20 cellular contexts compared by ENCODE assay signal in the genomic region with DNA sequence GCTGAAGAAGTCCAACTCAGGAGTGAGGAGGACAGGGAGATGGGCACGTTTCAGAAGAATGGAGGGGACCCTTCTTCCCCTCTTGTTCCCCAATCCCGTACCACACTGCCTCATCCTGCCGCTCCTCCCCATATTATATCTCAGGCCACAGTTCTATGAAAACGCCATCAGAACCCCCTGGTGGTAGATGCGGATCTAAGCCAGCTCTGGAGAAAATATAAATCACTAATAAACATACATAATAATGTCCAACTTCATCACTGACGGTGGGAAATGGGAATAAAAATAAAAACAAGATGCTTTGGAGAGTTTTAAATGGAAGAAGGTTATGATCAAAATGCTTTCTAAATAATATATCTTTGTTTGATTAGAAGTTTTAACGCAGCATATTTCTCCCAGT.
A peak's percentile ranks its signal among the peaks of the same experiment; 100 is the strongest.
DNase-seq lines count a peak whose midpoint lies in the region; ATAC-seq and TF ChIP-seq lines count a peak whose summit lies in the region.
"Had no signal": no experiment of that assay in that cellular context is flagged by ENCODE, and none has a peak within 500 bp of the region (broad histone marks: within the 10 kb centered on the region; RNA-seq: fewer than 3 reads in every experiment).

No MANE protein-coding gene starts in this region.

- H3K9me3 ChIP-seq in A673 (ENCODE audit: low read depth, low read length, poor library complexity, severe bottlenecking), result no peaks in the 10 kb centered on the region
- H3K9me3 ChIP-seq in H9 (ENCODE audit: control insufficient read depth, low read depth, low read length), result no peaks in the 10 kb centered on the region
- H3K9me3 ChIP-seq in Panc1 (ENCODE audit: control insufficient read depth, insufficient read depth, low read depth, low read length), result no peaks in the 10 kb centered on the region
- H3K9me3 ChIP-seq in neural progenitor cell (ENCODE audit: low read depth), result no peaks in the 10 kb centered on the region
- no peaks in the 10 kb centered on the region for H3K9me3 ChIP-seq in upper lobe of left lung
- H3K9me3 ChIP-seq: HAP-1, Peyer's patch had no signal

- no CpG with 5 or more reads among the region's 7 CpGs for WGBS in H9 (ENCODE audit: extremely low coverage, insufficient read length, low lambda C conversion rate)
- 82 to 85% methylated on average over 7 of the region's 7 CpGs for WGBS in upper lobe of left lung, 2 donors

- no peak overlapping the region for H3T11ph ChIP-seq in H9 (ENCODE audit: low read length)

- H3K4me1 ChIP-seq in A673 (ENCODE audit: insufficient read depth, low read length, poor library complexity, severe bottlenecking), result no peaks in the 10 kb centered on the region
- no peaks in the 10 kb centered on the region for H3K4me1 ChIP-seq in H9 (ENCODE audit: insufficient read depth, low read length)
- no peaks in the 10 kb centered on the region for H3K4me1 ChIP-seq in Panc1 (ENCODE audit: control insufficient read depth, insufficient read depth, low read length)
- H3K4me1 ChIP-seq in neural progenitor cell, result peaks cover 4% of the 10 kb centered on the region
- no peaks in the 10 kb centered on the region for H3K4me1 ChIP-seq in upper lobe of left lung
- H3K4me1 ChIP-seq: HAP-1, Peyer's patch had no signal

- no peak overlapping the region for H3K4me3 Mint-ChIP-seq in H9
- H3K4me3 Mint-ChIP-seq in neural progenitor cell, result no peak overlapping the region
- no peak overlapping the region for H3K4me3 Mint-ChIP-seq in activated naive CD8-positive, alpha-beta T cell treated with anti-CD3 and anti-CD28 coated beads for 36 hours

- no peak overlapping the region for H3K14ac ChIP-seq in H9 (ENCODE audit: insufficient read depth, low read length)

- H3K27ac ChIP-seq in A673 (ENCODE audit: low read depth, low read length, poor library complexity, severe bottlenecking) (no peak overlapping the region), H9 (ENCODE audit: insufficient read length, low read depth, low read length) (no peak overlapping the region), Panc1 (ENCODE audit: low read length) (no peak overlapping the region), neural progenitor cell (no peak overlapping the region), upper lobe of left lung (no peak overlapping the region)
- H3K27ac ChIP-seq: Peyer's patch had no signal

- no peak overlapping the region for H3K4ac ChIP-seq in H9 (ENCODE audit: low read depth, low read length)

- ATAC-seq in Panc1 (no peak), upper lobe of left lung (ENCODE audit: low FRiP score in 2 of 2) (no peak)
- ATAC-seq: Right ventricle myocardium inferior had no signal

- H3K79me1 ChIP-seq in H9 (ENCODE audit: insufficient read depth, low read depth, low read length, poor library complexity, severe bottlenecking), result no peaks in the 10 kb centered on the region

- no peak overlapping the region for H2BK120ac ChIP-seq in H9 (ENCODE audit: low read depth, low read length, poor library complexity, severe bottlenecking)

- H3K27ac Mint-ChIP-seq in H9 (no peak overlapping the region), neural progenitor cell (no peak overlapping the region)
- H3K27ac Mint-ChIP-seq in activated naive CD8-positive, alpha-beta T cell treated with anti-CD3 and anti-CD28 coated beads for 36 hours, result no peak overlapping the region

- H3K4me1 Mint-ChIP-seq in H9 (no peaks in the 10 kb centered on the region), neural progenitor cell (peaks cover 3% of the 10 kb centered on the region)
- no peaks in the 10 kb centered on the region for H3K4me1 Mint-ChIP-seq in activated naive CD8-positive, alpha-beta T cell treated with anti-CD3 and anti-CD28 coated beads for 36 hours

- H3K9ac ChIP-seq in H9 (ENCODE audit: extremely low read depth, insufficient read length, low read length) (no peak overlapping the region), neural progenitor cell (no peak overlapping the region)

- BruUV-seq in A673 (replicated peaks; lab: Mats Ljungman, UMichigan) (no TSS peak), Panc1 (replicated peaks; lab: Mats Ljungman, UMichigan) (no TSS peak)

- in situ Hi-C loops in Panc1 (cut with HindIII; ENCODE audit: low pct_unique_long_range_greater_than_20kb, low sequenced_read_pairs), result no loop called here

- no peak overlapping the region for H4K5ac ChIP-seq in H9 (ENCODE audit: insufficient read length, low read depth, low read length)

- 0 out of 2 replicates have a peak, but pooled peaks have one; percentile 24 for TF ChIP-seq CTCF in A673 (conservative IDR thresholded peaks at IDR 0.05; ENCODE audit: low read depth, low read length)
- TF ChIP-seq CTCF in H9 (conservative IDR thresholded peaks at IDR 0.05), result peak; percentile 36; the same call in 2 of the 3 replicates
- TF ChIP-seq CTCF in Panc1 (IDR thresholded peaks at IDR 0.05), result peak; percentile 23
- peak; percentile 20 for TF ChIP-seq CTCF in neural progenitor cell (IDR thresholded peaks at IDR 0.05)
- TF ChIP-seq CTCF in upper lobe of left lung (IDR thresholded peaks at IDR 0.05), result no peak

- H3K18ac ChIP-seq in H9 (ENCODE audit: insufficient read length, low read depth, low read length), result no peak overlapping the region

- H3K23me2 ChIP-seq in H9 (ENCODE audit: insufficient read length, low read depth, low read length, poor library complexity, severe bottlenecking), result no peaks in the 10 kb centered on the region

- POLR2A ChIA-PET in A673 (lab: Charles Lee; ENCODE audit: low non-redundant PET), result no interaction called here
- POLR2A ChIA-PET in Panc1 (lab: Charles Lee), result no interaction called here

- TF ChIP-seq EP300 in upper lobe of left lung (IDR thresholded peaks at IDR 0.05), result no peak

- H4K8ac ChIP-seq in H9 (replicated peaks; ENCODE audit: insufficient read length, low read depth, low read length), result no peak overlapping the region

- no peak overlapping the region for H2BK12ac ChIP-seq in H9 (ENCODE audit: insufficient read length, low read depth, low read length)

- H2BK20ac ChIP-seq in H9 (ENCODE audit: low read depth, low read length, poor library complexity, severe bottlenecking), result no peak overlapping the region

- peaks cover 12% of the 10 kb centered on the region for H3K27me3 Mint-ChIP-seq in H9 (ENCODE audit: low read depth)
- peaks cover 3% of the 10 kb centered on the region for H3K27me3 Mint-ChIP-seq in neural progenitor cell (ENCODE audit: insufficient read depth, low read depth)
- H3K27me3 Mint-ChIP-seq in activated naive CD8-positive, alpha-beta T cell treated with anti-CD3 and anti-CD28 coated beads for 36 hours, result peaks cover 4% of the 10 kb centered on the region

- H3K36me3 Mint-ChIP-seq in H9 (ENCODE audit: insufficient read depth in 1 of 3, low read depth in 3 of 3) (no peaks in the 10 kb centered on the region), neural progenitor cell (no peaks in the 10 kb centered on the region)
- H3K36me3 Mint-ChIP-seq in activated naive CD8-positive, alpha-beta T cell treated with anti-CD3 and anti-CD28 coated beads for 36 hours, result no peaks in the 10 kb centered on the region

- intact Hi-C loops in A673 (cut with micrococcal nuclease; ENCODE audit: unreplicated experiment), result no loop called here
- intact Hi-C loops in Panc1 (cut with micrococcal nuclease; ENCODE audit: unreplicated experiment), result no loop called here

- CTCF ChIA-PET in A673 (lab: Charles Lee), result no interaction called here
- CTCF ChIA-PET in Panc1 (lab: Charles Lee), result no interaction called here

- TF ChIP-seq POLR2A in upper lobe of left lung (IDR thresholded peaks at IDR 0.05), result no peak

- no peak overlapping the region for H2BK15ac ChIP-seq in H9 (ENCODE audit: low read depth, low read length)

- H3K23ac ChIP-seq in H9 (ENCODE audit: insufficient read length, low read depth, low read length), result no peak overlapping the region

- H3F3A ChIP-seq in neural progenitor cell (ENCODE audit: low read depth), result no peaks in the 10 kb centered on the region

- H3K4me3 ChIP-seq in A673 (ENCODE audit: low read depth, low read length, poor library complexity, severe bottlenecking) (no peak overlapping the region), Panc1 (ENCODE audit: low read depth in 2 of 2, low read length in 2 of 2) (no peak overlapping the region), neural progenitor cell (no peak overlapping the region), upper lobe of left lung (no peak overlapping the region)
- H3K4me3 ChIP-seq: HAP-1, Peyer's patch had no signal

- no peak overlapping the region for H2AK5ac ChIP-seq in H9 (ENCODE audit: insufficient read length, low read length)

- no peak overlapping the region for H4K91ac ChIP-seq in H9 (ENCODE audit: insufficient read length, low read depth, low read length)

- H2BK5ac ChIP-seq in H9 (ENCODE audit: insufficient read length, low read length), result no peak overlapping the region

- H3K56ac ChIP-seq in H9 (ENCODE audit: insufficient read length, low read depth, low read length), result no peak overlapping the region

- H3K36me3 ChIP-seq in A673 (ENCODE audit: insufficient read depth, low read length, poor library complexity, severe bottlenecking) (no peaks in the 10 kb centered on the region), Panc1 (ENCODE audit: control insufficient read depth, insufficient read depth, low read length) (no peaks in the 10 kb centered on the region), neural progenitor cell (no peaks in the 10 kb centered on the region), upper lobe of left lung (no peaks in the 10 kb centered on the region)
- H3K36me3 ChIP-seq: HAP-1, Peyer's patch had no signal

- H3K79me2 ChIP-seq in H9 (ENCODE audit: insufficient read depth, low read length) (no peaks in the 10 kb centered on the region), neural progenitor cell (ENCODE audit: low read depth) (no peaks in the 10 kb centered on the region)

- no peak overlapping the region for H3K4me2 ChIP-seq in H9 (ENCODE audit: insufficient read depth, insufficient read length, low read length)
- no peak overlapping the region for H3K4me2 ChIP-seq in neural progenitor cell

- no peaks in the 10 kb centered on the region for H3K9me3 Mint-ChIP-seq in H9
- H3K9me3 Mint-ChIP-seq in neural progenitor cell, result no peaks in the 10 kb centered on the region
- no peaks in the 10 kb centered on the region for H3K9me3 Mint-ChIP-seq in activated naive CD8-positive, alpha-beta T cell treated with anti-CD3 and anti-CD28 coated beads for 36 hours

- H3K27me3 ChIP-seq in A673 (replicated peaks; ENCODE audit: insufficient read depth, low read depth, low read length, poor library complexity) (no peaks in the 10 kb centered on the region), H9 (ENCODE audit: insufficient read depth, low read length) (no peaks in the 10 kb centered on the region), Panc1 (ENCODE audit: control insufficient read depth, insufficient read depth, low read length) (no peaks in the 10 kb centered on the region), neural progenitor cell (no peaks in the 10 kb centered on the region), upper lobe of left lung (no peaks in the 10 kb centered on the region)
- H3K27me3 ChIP-seq: Peyer's patch had no signal

- H4K20me1 ChIP-seq in H9 (ENCODE audit: control insufficient read depth, insufficient read depth, insufficient read length) (no peaks in the 10 kb centered on the region), neural progenitor cell (ENCODE audit: low read depth) (no peaks in the 10 kb centered on the region)

- DNase-seq in A673 (ENCODE audit: low spot score), result no peak
- no peak for DNase-seq in H9
- no peak for DNase-seq in Panc1 (ENCODE audit: low read depth, low spot score)
- DNase-seq in neural progenitor cell (ENCODE audit: low spot score), result no peak
- no peak for DNase-seq in retina
- DNase-seq in activated naive CD8-positive, alpha-beta T cell treated with anti-CD3 and anti-CD28 coated beads for 36 hours, result no peak
- DNase-seq in upper lobe of left lung, result no peak
- DNase-seq: ACHN, AML-193, COR-L47, DMS153, GDM1, KBM-7, MV-4-11, NCI-H1694 treated with DMSO at 0.1 percent for 48 hours, NCI-H226, NCI-H526, Peyer's patch had no signal

- no peak overlapping the region for H2AFZ ChIP-seq in H9 (ENCODE audit: low read length)
- no peak overlapping the region for H2AFZ ChIP-seq in neural progenitor cell (replicated peaks)

Comparison
In these comparisons a context has a peak if more than half of its experiments do, and no peak if none do; other contexts are left out.
1. CTCF ChIP-seq: peak in A673 (single experiment), H9 (single experiment), Panc1 (single experiment) and neural progenitor cell (single experiment); none in upper lobe of left lung (0 of 6).